ENCODE assay signal across 1 cellular context in the genomic region with DNA sequence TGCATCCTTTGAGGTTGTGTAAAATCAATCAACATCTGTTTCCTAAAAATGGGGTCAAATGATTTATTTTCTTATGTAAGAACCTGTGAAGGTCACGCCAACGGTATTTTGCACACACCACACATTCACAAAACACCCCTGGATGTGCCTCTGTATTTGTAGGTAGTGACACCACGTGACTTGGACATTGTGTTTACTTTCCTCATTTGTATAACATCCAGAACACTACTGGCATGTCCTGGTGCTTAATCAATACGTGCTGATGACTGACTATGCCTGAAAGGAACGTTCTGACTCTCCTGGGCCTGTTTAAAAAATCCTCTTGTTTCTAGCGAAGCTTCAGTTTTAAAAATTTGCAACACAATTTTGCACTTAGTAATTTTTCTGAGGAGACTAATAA.
A peak's percentile ranks its signal among the peaks of the same experiment; 100 is the strongest.
TF ChIP-seq lines count a peak whose summit lies in the region.

No MANE protein-coding gene starts in this region.

TF ChIP-seq in HepG2, 621 proteins besides CTCF, POLR2A, EP300 and RAD21 (continued from another document and continues in another):
- TF ChIP-seq, protein P1, sequence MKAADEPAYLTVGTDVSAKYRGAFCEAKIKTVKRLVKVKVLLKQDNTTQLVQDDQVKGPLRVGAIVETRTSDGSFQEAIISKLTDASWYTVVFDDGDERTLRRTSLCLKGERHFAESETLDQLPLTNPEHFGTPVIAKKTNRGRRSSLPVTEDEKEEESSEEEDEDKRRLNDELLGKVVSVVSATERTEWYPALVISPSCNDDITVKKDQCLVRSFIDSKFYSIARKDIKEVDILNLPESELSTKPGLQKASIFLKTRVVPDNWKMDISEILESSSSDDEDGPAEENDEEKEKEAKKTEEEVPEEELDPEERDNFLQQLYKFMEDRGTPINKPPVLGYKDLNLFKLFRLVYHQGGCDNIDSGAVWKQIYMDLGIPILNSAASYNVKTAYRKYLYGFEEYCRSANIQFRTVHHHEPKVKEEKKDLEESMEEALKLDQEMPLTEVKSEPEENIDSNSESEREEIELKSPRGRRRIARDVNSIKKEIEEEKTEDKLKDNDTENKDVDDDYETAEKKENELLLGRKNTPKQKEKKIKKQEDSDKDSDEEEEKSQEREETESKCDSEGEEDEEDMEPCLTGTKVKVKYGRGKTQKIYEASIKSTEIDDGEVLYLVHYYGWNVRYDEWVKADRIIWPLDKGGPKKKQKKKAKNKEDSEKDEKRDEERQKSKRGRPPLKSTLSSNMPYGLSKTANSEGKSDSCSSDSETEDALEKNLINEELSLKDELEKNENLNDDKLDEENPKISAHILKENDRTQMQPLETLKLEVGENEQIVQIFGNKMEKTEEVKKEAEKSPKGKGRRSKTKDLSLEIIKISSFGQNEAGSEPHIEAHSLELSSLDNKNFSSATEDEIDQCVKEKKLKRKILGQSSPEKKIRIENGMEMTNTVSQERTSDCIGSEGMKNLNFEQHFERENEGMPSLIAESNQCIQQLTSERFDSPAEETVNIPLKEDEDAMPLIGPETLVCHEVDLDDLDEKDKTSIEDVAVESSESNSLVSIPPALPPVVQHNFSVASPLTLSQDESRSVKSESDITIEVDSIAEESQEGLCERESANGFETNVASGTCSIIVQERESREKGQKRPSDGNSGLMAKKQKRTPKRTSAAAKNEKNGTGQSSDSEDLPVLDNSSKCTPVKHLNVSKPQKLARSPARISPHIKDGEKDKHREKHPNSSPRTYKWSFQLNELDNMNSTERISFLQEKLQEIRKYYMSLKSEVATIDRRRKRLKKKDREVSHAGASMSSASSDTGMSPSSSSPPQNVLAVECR (CRISPR knock-in tag; IDR thresholded peaks at IDR 0.05; ENCODE audit: borderline replicate concordance): no peak
- TF ChIP-seq SOX6 (IDR thresholded peaks at IDR 0.05) (no peak), SOX6 (CRISPR knock-in tag; IDR thresholded peaks at IDR 0.05) (peak; percentile 33; the same call in 1 of the 2 replicates), ZNF282 (IDR thresholded peaks at IDR 0.05; ENCODE audit: partially characterized antibody) (no peak), ETS1 (CRISPR knock-in tag; IDR thresholded peaks at IDR 0.05) (no peak), NR2F2 (IDR thresholded peaks at IDR 0.05; ENCODE audit: borderline replicate concordance, low read depth) (no peak), GATAD2A (CRISPR knock-in tag; IDR thresholded peaks at IDR 0.05) (peak; percentile 39; the same call in 1 of the 2 replicates), ZNF616 (CRISPR knock-in tag; IDR thresholded peaks at IDR 0.05; ENCODE audit: low read depth) (no peak), ZSCAN12 (CRISPR knock-in tag; IDR thresholded peaks at IDR 0.05) (no peak), ZNF24 (IDR thresholded peaks at IDR 0.05) (no peak), SIX1 (CRISPR knock-in tag; IDR thresholded peaks at IDR 0.05; ENCODE audit: borderline replicate concordance) (no peak), ZFX (CRISPR knock-in tag; IDR thresholded peaks at IDR 0.05; ENCODE audit: low read depth) (no peak), SRY (CRISPR knock-in tag; IDR thresholded peaks at IDR 0.05) (no peak), ZNF782 (CRISPR knock-in tag; IDR thresholded peaks at IDR 0.05; ENCODE audit: borderline replicate concordance) (no peak), ZNF280D (CRISPR knock-in tag; IDR thresholded peaks at IDR 0.05) (no peak), ISX (CRISPR knock-in tag; conservative IDR thresholded peaks at IDR 0.05) (no peak), ZNF772 (CRISPR knock-in tag; IDR thresholded peaks at IDR 0.05) (no peak), FOXK1 (CRISPR knock-in tag; IDR thresholded peaks at IDR 0.05; ENCODE audit: borderline replicate concordance, low read depth) (peak; percentile 30; the same call in 1 of the 2 replicates), TEAD3 (CRISPR knock-in tag; optimal IDR thresholded peaks at IDR 0.05; ENCODE audit: borderline replicate concordance) (peak; percentile 36), FOXA1 (IDR thresholded peaks at IDR 0.05) (no peak), FOXA1 (CRISPR knock-in tag; IDR thresholded peaks at IDR 0.05) (peak; percentile 40; the same call in 1 of the 2 replicates), POLR2AphosphoS5 (IDR thresholded peaks at IDR 0.05; ENCODE audit: low read depth, low read length) (no peak), HNF4G (IDR thresholded peaks at IDR 0.05; ENCODE audit: borderline replicate concordance, low read depth, low read length) (no peak), HNF4G (CRISPR knock-in tag; IDR thresholded peaks at IDR 0.05; ENCODE audit: borderline replicate concordance, low read depth) (no peak), DMTF1 (CRISPR knock-in tag; IDR thresholded peaks at IDR 0.05) (no peak), ZNF737 (CRISPR knock-in tag; IDR thresholded peaks at IDR 0.05; ENCODE audit: borderline replicate concordance) (no peak), MIXL1 (CRISPR knock-in tag; IDR thresholded peaks at IDR 0.05) (0 out of 2 replicates have a peak, but pooled peaks have one; percentile 22), MAFG (CRISPR knock-in tag; IDR thresholded peaks at IDR 0.05) (no peak), SMARCE1 (IDR thresholded peaks at IDR 0.05; ENCODE audit: borderline replicate concordance) (no peak)
- TF ChIP-seq, protein P2, sequence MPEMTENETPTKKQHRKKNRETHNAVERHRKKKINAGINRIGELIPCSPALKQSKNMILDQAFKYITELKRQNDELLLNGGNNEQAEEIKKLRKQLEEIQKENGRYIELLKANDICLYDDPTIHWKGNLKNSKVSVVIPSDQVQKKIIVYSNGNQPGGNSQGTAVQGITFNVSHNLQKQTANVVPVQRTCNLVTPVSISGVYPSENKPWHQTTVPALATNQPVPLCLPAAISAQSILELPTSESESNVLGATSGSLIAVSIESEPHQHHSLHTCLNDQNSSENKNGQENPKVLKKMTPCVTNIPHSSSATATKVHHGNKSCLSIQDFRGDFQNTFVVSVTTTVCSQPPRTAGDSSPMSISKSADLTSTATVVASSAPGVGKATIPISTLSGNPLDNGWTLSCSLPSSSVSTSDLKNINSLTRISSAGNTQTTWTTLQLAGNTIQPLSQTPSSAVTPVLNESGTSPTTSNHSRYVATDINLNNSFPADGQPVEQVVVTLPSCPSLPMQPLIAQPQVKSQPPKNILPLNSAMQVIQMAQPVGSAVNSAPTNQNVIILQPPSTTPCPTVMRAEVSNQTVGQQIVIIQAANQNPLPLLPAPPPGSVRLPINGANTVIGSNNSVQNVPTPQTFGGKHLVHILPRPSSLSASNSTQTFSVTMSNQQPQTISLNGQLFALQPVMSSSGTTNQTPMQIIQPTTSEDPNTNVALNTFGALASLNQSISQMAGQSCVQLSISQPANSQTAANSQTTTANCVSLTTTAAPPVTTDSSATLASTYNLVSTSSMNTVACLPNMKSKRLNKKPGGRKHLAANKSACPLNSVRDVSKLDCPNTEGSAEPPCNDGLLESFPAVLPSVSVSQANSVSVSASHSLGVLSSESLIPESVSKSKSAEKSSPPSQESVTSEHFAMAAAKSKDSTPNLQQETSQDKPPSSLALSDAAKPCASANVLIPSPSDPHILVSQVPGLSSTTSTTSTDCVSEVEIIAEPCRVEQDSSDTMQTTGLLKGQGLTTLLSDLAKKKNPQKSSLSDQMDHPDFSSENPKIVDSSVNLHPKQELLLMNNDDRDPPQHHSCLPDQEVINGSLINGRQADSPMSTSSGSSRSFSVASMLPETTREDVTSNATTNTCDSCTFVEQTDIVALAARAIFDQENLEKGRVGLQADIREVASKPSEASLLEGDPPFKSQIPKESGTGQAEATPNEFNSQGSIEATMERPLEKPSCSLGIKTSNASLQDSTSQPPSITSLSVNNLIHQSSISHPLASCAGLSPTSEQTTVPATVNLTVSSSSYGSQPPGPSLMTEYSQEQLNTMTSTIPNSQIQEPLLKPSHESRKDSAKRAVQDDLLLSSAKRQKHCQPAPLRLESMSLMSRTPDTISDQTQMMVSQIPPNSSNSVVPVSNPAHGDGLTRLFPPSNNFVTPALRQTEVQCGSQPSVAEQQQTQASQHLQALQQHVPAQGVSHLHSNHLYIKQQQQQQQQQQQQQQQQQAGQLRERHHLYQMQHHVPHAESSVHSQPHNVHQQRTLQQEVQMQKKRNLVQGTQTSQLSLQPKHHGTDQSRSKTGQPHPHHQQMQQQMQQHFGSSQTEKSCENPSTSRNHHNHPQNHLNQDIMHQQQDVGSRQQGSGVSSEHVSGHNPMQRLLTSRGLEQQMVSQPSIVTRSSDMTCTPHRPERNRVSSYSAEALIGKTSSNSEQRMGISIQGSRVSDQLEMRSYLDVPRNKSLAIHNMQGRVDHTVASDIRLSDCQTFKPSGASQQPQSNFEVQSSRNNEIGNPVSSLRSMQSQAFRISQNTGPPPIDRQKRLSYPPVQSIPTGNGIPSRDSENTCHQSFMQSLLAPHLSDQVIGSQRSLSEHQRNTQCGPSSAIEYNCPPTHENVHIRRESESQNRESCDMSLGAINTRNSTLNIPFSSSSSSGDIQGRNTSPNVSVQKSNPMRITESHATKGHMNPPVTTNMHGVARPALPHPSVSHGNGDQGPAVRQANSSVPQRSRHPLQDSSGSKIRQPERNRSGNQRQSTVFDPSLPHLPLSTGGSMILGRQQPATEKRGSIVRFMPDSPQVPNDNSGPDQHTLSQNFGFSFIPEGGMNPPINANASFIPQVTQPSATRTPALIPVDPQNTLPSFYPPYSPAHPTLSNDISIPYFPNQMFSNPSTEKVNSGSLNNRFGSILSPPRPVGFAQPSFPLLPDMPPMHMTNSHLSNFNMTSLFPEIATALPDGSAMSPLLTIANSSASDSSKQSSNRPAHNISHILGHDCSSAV (CRISPR knock-in tag; IDR thresholded peaks at IDR 0.05; ENCODE audit: borderline replicate concordance): no peak
- TF ChIP-seq, protein P3, sequence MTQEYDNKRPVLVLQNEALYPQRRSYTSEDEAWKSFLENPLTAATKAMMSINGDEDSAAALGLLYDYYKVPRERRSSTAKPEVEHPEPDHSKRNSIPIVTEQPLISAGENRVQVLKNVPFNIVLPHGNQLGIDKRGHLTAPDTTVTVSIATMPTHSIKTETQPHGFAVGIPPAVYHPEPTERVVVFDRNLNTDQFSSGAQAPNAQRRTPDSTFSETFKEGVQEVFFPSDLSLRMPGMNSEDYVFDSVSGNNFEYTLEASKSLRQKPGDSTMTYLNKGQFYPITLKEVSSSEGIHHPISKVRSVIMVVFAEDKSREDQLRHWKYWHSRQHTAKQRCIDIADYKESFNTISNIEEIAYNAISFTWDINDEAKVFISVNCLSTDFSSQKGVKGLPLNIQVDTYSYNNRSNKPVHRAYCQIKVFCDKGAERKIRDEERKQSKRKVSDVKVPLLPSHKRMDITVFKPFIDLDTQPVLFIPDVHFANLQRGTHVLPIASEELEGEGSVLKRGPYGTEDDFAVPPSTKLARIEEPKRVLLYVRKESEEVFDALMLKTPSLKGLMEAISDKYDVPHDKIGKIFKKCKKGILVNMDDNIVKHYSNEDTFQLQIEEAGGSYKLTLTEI (CRISPR knock-in tag; conservative IDR thresholded peaks at IDR 0.05): no peak
- TF ChIP-seq, protein P4, sequence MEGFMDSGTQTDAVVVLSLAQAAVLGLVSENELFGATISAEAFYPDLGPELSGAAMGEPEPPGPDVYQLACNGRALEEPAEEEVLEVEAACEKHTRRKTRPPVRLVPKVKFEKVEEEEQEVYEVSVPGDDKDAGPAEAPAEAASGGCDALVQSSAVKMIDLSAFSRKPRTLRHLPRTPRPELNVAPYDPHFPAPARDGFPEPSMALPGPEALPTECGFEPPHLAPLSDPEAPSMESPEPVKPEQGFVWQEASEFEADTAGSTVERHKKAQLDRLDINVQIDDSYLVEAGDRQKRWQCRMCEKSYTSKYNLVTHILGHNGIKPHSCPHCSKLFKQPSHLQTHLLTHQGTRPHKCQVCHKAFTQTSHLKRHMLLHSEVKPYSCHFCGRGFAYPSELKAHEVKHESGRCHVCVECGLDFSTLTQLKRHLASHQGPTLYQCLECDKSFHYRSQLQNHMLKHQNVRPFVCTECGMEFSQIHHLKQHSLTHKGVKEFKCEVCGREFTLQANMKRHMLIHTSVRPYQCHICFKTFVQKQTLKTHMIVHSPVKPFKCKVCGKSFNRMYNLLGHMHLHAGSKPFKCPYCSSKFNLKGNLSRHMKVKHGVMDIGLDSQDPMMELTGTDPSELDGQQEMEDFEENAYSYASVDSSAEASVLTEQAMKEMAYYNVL (CRISPR knock-in tag; IDR thresholded peaks at IDR 0.05; ENCODE audit: borderline replicate concordance): no peak
